Comparison of ENCODE assay signal across 10 cellular contexts in the genomic region with DNA sequence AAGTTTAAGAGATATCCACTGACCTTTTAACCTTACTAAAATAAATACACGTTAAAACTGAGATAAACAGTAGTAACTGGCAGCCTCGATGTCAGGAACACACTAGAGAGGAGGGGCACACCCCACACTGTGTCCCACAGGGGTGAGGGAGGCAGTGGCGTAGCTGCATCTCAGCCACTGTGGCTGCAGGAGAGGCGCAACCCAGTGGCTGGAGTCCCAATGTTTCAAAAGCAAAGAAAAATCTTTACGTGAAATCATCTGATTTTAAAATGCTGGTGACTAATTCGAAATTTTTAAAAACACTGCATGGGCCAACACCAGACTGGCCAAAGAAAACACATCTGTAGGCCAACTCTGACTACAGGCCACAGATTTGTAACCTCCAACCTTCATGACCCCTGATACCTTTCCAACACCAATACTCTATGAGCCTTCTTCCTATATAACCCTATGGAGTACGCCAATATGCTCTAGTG. TPM values are rescaled to one million over a fixed set of nuclear protein-coding genes. Genes with fewer than 3 reads are reported as not detected.
DNase-seq lines count a peak whose midpoint lies in the region; ATAC-seq, FAIRE-seq and TF ChIP-seq lines count a peak whose summit lies in the region.
"Had no signal": no experiment of that assay in that cellular context is flagged by ENCODE, and none has a peak within 500 bp of the region (broad histone marks: within the 10 kb centered on the region; RNA-seq: fewer than 3 reads in every experiment).

No MANE protein-coding gene starts in this region.

- peak; percentile 81 to 82 for ATAC-seq in right cardiac atrium
- no peak for ATAC-seq in stimulated activated memory B cell treated with anti-CD40 and anti-IgM and Interleukin-4, amounts not matched to agents 10 μg/mL and 1 μg/mL and 100 μg/mL, for 72 hours
- no peak for ATAC-seq in activated naive CD4-positive, alpha-beta T cell treated with anti-CD3 and anti-CD28 coated beads, Interleukin-2, amount 50 U/mL, for 72 hours
- ATAC-seq: GM23338 had no signal

- DNase-seq in H54 (ENCODE audit: insufficient read length, low spot score) = peak; percentile 60
- DNase-seq in brain microvascular endothelial cell = peak; percentile 78
- DNase-seq in right cardiac atrium = peak; percentile 78 to 88 (median 85)
- DNase-seq in activated naive CD4-positive, alpha-beta T cell (lab: John Stamatoyannopoulos, UW) = no peak
- no peak for DNase-seq in activated naive CD4-positive, alpha-beta T cell treated with anti-CD3 and anti-CD28 coated beads, Interleukin-2, amount 50 U/mL, for 72 hours (ENCODE audit: low spot score in 2 of 2)
- DNase-seq in AML-193 (lab: John Stamatoyannopoulos, UW) = no peak
- no peak for DNase-seq in activated T-cell treated with anti-CD3 and anti-CD28 coated beads, Interleukin-2, amount 50 U/mL, for 24 hours
- DNase-seq: trophoblast cell had no signal

- WGBS in right cardiac atrium = 35% methylated on average over 7 of the region's 7 CpGs

- TF ChIP-seq CTCF in brain microvascular endothelial cell (IDR thresholded peaks at IDR 0.05; ENCODE audit: low read depth, low read length, missing control alignments) = peak; percentile 37

- peaks cover 23% of the 10 kb centered on the region for H3K4me1 Mint-ChIP-seq in stimulated activated memory B cell treated with anti-CD40 and anti-IgM and Interleukin-4, amounts not matched to agents 10 μg/mL and 1 μg/mL and 100 μg/mL, for 72 hours
- H3K4me1 Mint-ChIP-seq in activated T-cell treated with anti-CD3 and anti-CD28 coated beads, Interleukin-2, amount 50 U/mL, for 24 hours (ENCODE audit: low read depth) = peaks cover 9% of the 10 kb centered on the region

- H3K27ac ChIP-seq in brain microvascular endothelial cell (peak overlapping the region; percentile 76), right cardiac atrium (ENCODE audit: low read length) (no peak overlapping the region)

- peaks cover 23% of the 10 kb centered on the region for H3K36me3 ChIP-seq in brain microvascular endothelial cell (replicated peaks)

- in situ Hi-C loops in brain microvascular endothelial cell (cut with HindIII; ENCODE audit: low pct_ligation_motif_present, low sequenced_read_pairs) = no loop called here

- H3K4me1 ChIP-seq in right cardiac atrium (ENCODE audit: control insufficient read depth, insufficient read depth, low read length) = peaks cover 7% of the 10 kb centered on the region

- H3K9me3 Mint-ChIP-seq in stimulated activated memory B cell treated with anti-CD40 and anti-IgM and Interleukin-4, amounts not matched to agents 10 μg/mL and 1 μg/mL and 100 μg/mL, for 72 hours = peaks cover 3% of the 10 kb centered on the region
- H3K9me3 Mint-ChIP-seq in activated naive CD4-positive, alpha-beta T cell treated with anti-CD3 and anti-CD28 coated beads, Interleukin-2, amount 50 U/mL, for 72 hours = peaks cover 0 to 5% of the 10 kb centered on the region in 2 donors
- H3K9me3 Mint-ChIP-seq in activated T-cell treated with anti-CD3 and anti-CD28 coated beads, Interleukin-2, amount 50 U/mL, for 24 hours = no peaks in the 10 kb centered on the region
- H3K9me3 Mint-ChIP-seq: GM23338 had no signal

- TF ChIP-seq POLR2A in H54 (IDR thresholded peaks at IDR 0.05; ENCODE audit: low read depth, low read length) = no peak

- no peaks in the 10 kb centered on the region for H3K27me3 Mint-ChIP-seq in stimulated activated memory B cell treated with anti-CD40 and anti-IgM and Interleukin-4, amounts not matched to agents 10 μg/mL and 1 μg/mL and 100 μg/mL, for 72 hours
- H3K27me3 Mint-ChIP-seq in activated T-cell treated with anti-CD3 and anti-CD28 coated beads, Interleukin-2, amount 50 U/mL, for 24 hours = no peaks in the 10 kb centered on the region

- intact Hi-C loops in right cardiac atrium (cut with DNase I) = no loop called here

- H3K4me3 ChIP-seq in brain microvascular endothelial cell (ENCODE audit: low read depth, low read length) (no peak overlapping the region), right cardiac atrium (ENCODE audit: low read length) (no peak overlapping the region)
- H3K4me3 ChIP-seq: GM23338 had no signal

- H3K4me3 Mint-ChIP-seq in stimulated activated memory B cell treated with anti-CD40 and anti-IgM and Interleukin-4, amounts not matched to agents 10 μg/mL and 1 μg/mL and 100 μg/mL, for 72 hours = no peak overlapping the region
- H3K4me3 Mint-ChIP-seq in activated T-cell treated with anti-CD3 and anti-CD28 coated beads, Interleukin-2, amount 50 U/mL, for 24 hours = no peak overlapping the region
- H3K4me3 Mint-ChIP-seq: GM23338 had no signal

- H3K9me3 ChIP-seq in right cardiac atrium (ENCODE audit: control insufficient read depth, low read length) = no peaks in the 10 kb centered on the region

- FAIRE-seq in H54 (lab: Jason Lieb, UNC) = peak; percentile 48

- H3K36me3 Mint-ChIP-seq in stimulated activated memory B cell treated with anti-CD40 and anti-IgM and Interleukin-4, amounts not matched to agents 10 μg/mL and 1 μg/mL and 100 μg/mL, for 72 hours = peaks cover 30% of the 10 kb centered on the region
- H3K36me3 Mint-ChIP-seq in activated naive CD4-positive, alpha-beta T cell treated with anti-CD3 and anti-CD28 coated beads, Interleukin-2, amount 50 U/mL, for 72 hours = no peaks in the 10 kb centered on the region
- peaks cover 13% of the 10 kb centered on the region for H3K36me3 Mint-ChIP-seq in activated T-cell treated with anti-CD3 and anti-CD28 coated beads, Interleukin-2, amount 50 U/mL, for 24 hours (ENCODE audit: low read depth)

- no peaks in the 10 kb centered on the region for H3K27me3 ChIP-seq in brain microvascular endothelial cell (replicated peaks)
- no peaks in the 10 kb centered on the region for H3K27me3 ChIP-seq in right cardiac atrium (ENCODE audit: control insufficient read depth, insufficient read depth)

- H3K27ac Mint-ChIP-seq in stimulated activated memory B cell treated with anti-CD40 and anti-IgM and Interleukin-4, amounts not matched to agents 10 μg/mL and 1 μg/mL and 100 μg/mL, for 72 hours = peak overlapping the region; percentile 5
- H3K27ac Mint-ChIP-seq in activated naive CD4-positive, alpha-beta T cell treated with anti-CD3 and anti-CD28 coated beads, Interleukin-2, amount 50 U/mL, for 72 hours = no peak overlapping the region
- no peak overlapping the region for H3K27ac Mint-ChIP-seq in activated T-cell treated with anti-CD3 and anti-CD28 coated beads, Interleukin-2, amount 50 U/mL, for 24 hours

RNA-seq across cellular contexts. Expression of gene TRAM2, which starts 54.7 kb away (rescaled TPM):
- total RNA-seq in right cardiac atrium = 10 to 100 TPM; 14.5 to 18.2 (median 15.2) TPM
- 7.1 TPM for polyA plus RNA-seq in right cardiac atrium
- 1 to 10 TPM; 3.2 to 3.8 TPM for total RNA-seq in activated naive CD4-positive, alpha-beta T cell treated with anti-CD3 and anti-CD28 coated beads, Interleukin-2, amount 50 U/mL, for 72 hours

Comparison
In these comparisons a context has a peak if more than half of its experiments do, and no peak if none do; other contexts are left out.
1. DNase-seq: peak in H54 (single experiment), brain microvascular endothelial cell (single experiment) and right cardiac atrium (3 of 3); none in activated naive CD4-positive, alpha-beta T cell (0 of 4), activated naive CD4-positive, alpha-beta T cell treated with anti-CD3 and anti-CD28 coated beads, Interleukin-2, amount 50 U/mL, for 72 hours (0 of 2), AML-193 (0 of 2) and activated T-cell treated with anti-CD3 and anti-CD28 coated beads, Interleukin-2, amount 50 U/mL, for 24 hours (single experiment).
2. ATAC-seq: peak in right cardiac atrium (2 of 2); none in stimulated activated memory B cell treated with anti-CD40 and anti-IgM and Interleukin-4, amounts not matched to agents 10 μg/mL and 1 μg/mL and 100 μg/mL, for 72 hours (single experiment) and activated naive CD4-positive, alpha-beta T cell treated with anti-CD3 and anti-CD28 coated beads, Interleukin-2, amount 50 U/mL, for 72 hours (0 of 2).